In genomic region chr2:95728878-95729511, GRCh38 we compare ENCODE assay signal across 8 cellular contexts.
DNase-seq lines count a peak whose midpoint lies in the region; ATAC-seq and TF ChIP-seq lines count a peak whose summit lies in the region.

No MANE protein-coding gene starts in this region.

- no peak overlapping the region for H3K27ac ChIP-seq in brain microvascular endothelial cell

- no peaks in the 10 kb centered on the region for H3F3A ChIP-seq in Loucy (ENCODE audit: low read depth)

- H2AFZ ChIP-seq in Loucy (ENCODE audit: low read length), result peak overlapping the region; percentile 71; the same call in 1 of the 2 replicates

- no peaks in the 10 kb centered on the region for H3K4me1 Mint-ChIP-seq in activated naive CD4-positive, alpha-beta T cell treated with anti-CD3 and anti-CD28 coated beads for 36 hours (ENCODE audit: low read depth)

- H3K4me1 ChIP-seq in Loucy (ENCODE audit: insufficient read depth, low read length, poor library complexity, severe bottlenecking), result no peaks in the 10 kb centered on the region

- H3K36me3 ChIP-seq in Loucy (ENCODE audit: insufficient read depth, low read length) (no peaks in the 10 kb centered on the region), brain microvascular endothelial cell (replicated peaks) (no peaks in the 10 kb centered on the region)

- DNase-seq in activated naive CD4-positive, alpha-beta T cell treated with anti-CD3 and anti-CD28 coated beads for 36 hours, result peak; percentile 69
- DNase-seq in activated naive CD4-positive, alpha-beta T cell treated with anti-CD3 and anti-CD28 coated beads, Interleukin-2, amount 50 U/mL, for 16 hours, result no peak
- DNase-seq in RKO (ENCODE audit: low spot score) (peak; percentile 90), brain microvascular endothelial cell (peak; percentile 83), inferior parietal cortex (ENCODE audit: extremely low spot score) (peak; percentile 90)
- DNase-seq in stimulated activated CD4-positive, alpha-beta T cell treated with anti-CD3 and anti-CD28 coated beads, Interleukin-2, amount 100 ng/mL, for 48 hours, result peak; percentile 7

- no peak overlapping the region for H3K4me3 Mint-ChIP-seq in activated naive CD4-positive, alpha-beta T cell treated with anti-CD3 and anti-CD28 coated beads for 36 hours

- no peak for ATAC-seq in HG03097 (IDR thresholded peaks at IDR 0.05; ENCODE audit: low FRiP score, unreplicated experiment)

- CTCF ChIA-PET in activated naive CD4-positive, alpha-beta T cell treated with anti-CD3 and anti-CD28 coated beads for 36 hours (lab: Charles Lee), result interaction anchor here (0.5 to 2.3 kb wide), 2 partner anchors 231 to 340 kb away, joined by 3 to 6 read pairs; no protein-coding TSS in a partner anchor

- peaks cover 3% of the 10 kb centered on the region for H3K27me3 Mint-ChIP-seq in activated naive CD4-positive, alpha-beta T cell treated with anti-CD3 and anti-CD28 coated beads for 36 hours (ENCODE audit: low read depth)

- no peak overlapping the region for H3K9ac ChIP-seq in Loucy (ENCODE audit: low read depth, low read length, poor library complexity, severe bottlenecking)

- intact Hi-C loops in activated naive CD4-positive, alpha-beta T cell treated with anti-CD3 and anti-CD28 coated beads for 36 hours (cut with micrococcal nuclease), result loop anchor here (1.0 kb wide), 2 partner anchors 327 to 340 kb away; partner anchors contain the start of gene FAHD2A

- no peaks in the 10 kb centered on the region for H3K9me3 ChIP-seq in Loucy (ENCODE audit: insufficient read depth, low read depth, low read length)

- TF ChIP-seq CTCF in Loucy (conservative IDR thresholded peaks at IDR 0.05; ENCODE audit: low read length) (peak; percentile 71), brain microvascular endothelial cell (IDR thresholded peaks at IDR 0.05; ENCODE audit: low read depth, low read length, missing control alignments) (peak; percentile 73)

- H3K27me3 ChIP-seq in Loucy (ENCODE audit: insufficient read depth, low read length, poor library complexity, severe bottlenecking) (no peaks in the 10 kb centered on the region), brain microvascular endothelial cell (replicated peaks) (no peaks in the 10 kb centered on the region)

- no peaks in the 10 kb centered on the region for H3K79me2 ChIP-seq in Loucy (ENCODE audit: insufficient read depth, low read length)

- no peak overlapping the region for H3K27ac Mint-ChIP-seq in activated naive CD4-positive, alpha-beta T cell treated with anti-CD3 and anti-CD28 coated beads for 36 hours

- H3K4me3 ChIP-seq in Loucy (ENCODE audit: low read length, poor library complexity, severe bottlenecking) (no peak overlapping the region), brain microvascular endothelial cell (ENCODE audit: low read depth, low read length) (no peak overlapping the region)

- H3K4me2 ChIP-seq in Loucy (ENCODE audit: low read depth, low read length, poor library complexity, severe bottlenecking), result peak overlapping the region; percentile 29

- no peaks in the 10 kb centered on the region for H3K9me3 Mint-ChIP-seq in activated naive CD4-positive, alpha-beta T cell treated with anti-CD3 and anti-CD28 coated beads for 36 hours

- no peaks in the 10 kb centered on the region for H3K9me2 ChIP-seq in Loucy (replicated peaks; ENCODE audit: low read depth, low read length)

- no peaks in the 10 kb centered on the region for H3K36me3 Mint-ChIP-seq in activated naive CD4-positive, alpha-beta T cell treated with anti-CD3 and anti-CD28 coated beads for 36 hours (ENCODE audit: low read depth)

- H4K20me1 ChIP-seq in Loucy (ENCODE audit: insufficient read depth, low read length, poor library complexity, severe bottlenecking), result no peaks in the 10 kb centered on the region

- in situ Hi-C loops in brain microvascular endothelial cell (cut with HindIII; ENCODE audit: low pct_ligation_motif_present, low sequenced_read_pairs), result no loop called here
